8 cellular contexts compared by ENCODE assay signal in genomic region chr6:110874880-110875547, GRCh38.
A peak's percentile ranks its signal among the peaks of the same experiment; 100 is the strongest.
DNase-seq lines count a peak whose midpoint lies in the region; ATAC-seq and TF ChIP-seq lines count a peak whose summit lies in the region.

No MANE protein-coding gene starts in this region.

- ATAC-seq in HG02943 (IDR thresholded peaks at IDR 0.05; ENCODE audit: low read depth, unreplicated experiment), result peak; percentile 10
- peak; percentile 25 for ATAC-seq in SK-N-SH treated with all-trans-retinoic acid at 6 μM for 48 hours

- in situ Hi-C loops in astrocyte of the cerebellum (cut with HindIII; ENCODE audit: low sequenced_read_pairs), result loop anchor here (5.0 kb wide), 4 partner anchors 63 to 338 kb away; partner anchors contain the start of gene GTF3C6

- POLR2A ChIA-PET in GM10248 (lab: Yijun Ruan, JAX), result interaction anchor here (0.6 to 5.2 kb wide), 33 partner anchors 8 to 668 kb away, joined by 3 to 123 read pairs (median 5); partner anchors contain the start of genes CDK19, GTF3C6 and RPF2

- CTCF ChIA-PET in GM10248 (lab: Yijun Ruan, JAX), result interaction anchor here (0.8 to 2.2 kb wide), 5 partner anchors 11 to 347 kb away, joined by 3 to 15 read pairs (median 4); no protein-coding TSS in a partner anchor

- H3K4me3 ChIP-seq in astrocyte of the cerebellum (ENCODE audit: low read depth, low read length), result peak overlapping the region; percentile 75

- DNase-seq in NCI-H187 (lab: John Stamatoyannopoulos, UW), result peak; percentile 31 to 32
- DNase-seq in NCI-H187 treated with DMSO at 0.1 percent for 48 hours (lab: John Stamatoyannopoulos, UW), result no peak
- no peak for DNase-seq in astrocyte of the cerebellum (ENCODE audit: low read depth)
- DNase-seq in iPS-NIHi11 (ENCODE audit: low spot score), result peak; percentile 26
- DNase-seq in stimulated activated CD4-positive, alpha-beta T cell treated with anti-CD3 and anti-CD28 coated beads, Interleukin-1b, Interleukin-23, amount 100 ng/mL, for 48 hours, result peak; percentile 44
- no peak for DNase-seq in GM10248 (ENCODE audit: extremely low spot score)

- TF ChIP-seq CTCF in astrocyte of the cerebellum (IDR thresholded peaks at IDR 0.05; ENCODE audit: low read depth, low read length, missing control alignments) (no peak), GM10248 (IDR thresholded peaks at IDR 0.05; ENCODE audit: control extremely low read depth, extremely low read depth, low read depth, missing control alignments) (no peak)

TF ChIP-seq in SK-N-SH treated with all-trans-retinoic acid at 6 μM for 48 hours, 23 proteins besides CTCF, POLR2A, EP300 and RAD21:
- TF ChIP-seq ZNF8 (CRISPR knock-in tag; IDR thresholded peaks at IDR 0.05), result 0 out of 2 replicates have a peak, but pooled peaks have one; percentile 31
- no peak for TF ChIP-seq PPARA (CRISPR knock-in tag; IDR thresholded peaks at IDR 0.05; ENCODE audit: borderline replicate concordance)
- TF ChIP-seq TSHZ2 (CRISPR knock-in tag; IDR thresholded peaks at IDR 0.05), result no peak

Comparison
In these comparisons a context has a peak if more than half of its experiments do, and no peak if none do; other contexts are left out.
1. DNase-seq: peak in NCI-H187 (2 of 2), iPS-NIHi11 (single experiment) and stimulated activated CD4-positive, alpha-beta T cell treated with anti-CD3 and anti-CD28 coated beads, Interleukin-1b, Interleukin-23, amount 100 ng/mL, for 48 hours (single experiment); none in NCI-H187 treated with DMSO at 0.1 percent for 48 hours (single experiment), astrocyte of the cerebellum (single experiment) and GM10248 (single experiment).